Comparison of ENCODE assay signal across 1 cellular context in the genomic region with DNA sequence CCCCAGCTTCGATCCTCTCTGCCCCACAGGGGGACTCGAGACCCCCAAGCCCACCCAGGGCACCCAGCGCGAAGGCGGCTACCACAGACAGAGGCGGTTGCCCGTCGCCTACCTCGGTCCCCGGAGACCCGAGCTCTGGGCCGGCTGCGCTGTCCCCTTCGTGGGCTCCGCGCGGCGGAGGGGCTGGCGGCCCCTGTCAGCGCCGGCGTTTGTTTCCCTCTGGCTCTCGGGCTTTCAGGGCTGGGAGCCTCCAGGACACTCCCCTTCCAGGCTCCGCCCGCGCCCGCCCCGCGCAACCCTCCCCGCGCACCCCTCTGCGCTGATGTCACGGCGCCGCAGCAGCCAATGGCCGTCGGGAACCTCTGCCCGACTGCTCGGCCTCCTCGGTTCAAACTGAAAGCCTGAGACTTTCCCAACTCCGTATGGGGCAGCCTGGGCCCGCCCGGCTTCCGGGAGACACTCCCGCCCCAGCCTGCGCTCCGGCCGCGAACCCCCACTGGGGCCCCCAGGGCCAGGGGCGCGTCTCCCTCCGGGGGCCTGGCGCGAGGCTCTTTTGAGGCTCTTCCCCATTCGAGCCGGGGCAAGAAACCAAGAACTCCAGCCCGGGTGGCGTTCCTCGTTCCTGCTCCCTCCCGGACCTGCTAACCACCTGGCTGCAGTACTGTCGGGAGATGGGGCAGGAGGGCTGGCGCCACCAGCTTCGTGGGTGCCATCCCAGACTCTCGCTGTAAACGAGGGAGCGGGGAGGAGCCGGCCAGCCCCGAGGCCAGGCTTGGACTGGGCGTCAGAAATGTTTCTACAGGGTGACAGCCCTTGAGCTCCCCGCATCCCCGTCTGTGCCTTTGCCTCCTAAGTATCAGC.
TF ChIP-seq lines count a peak whose summit lies in the region.

A gene with protein sequence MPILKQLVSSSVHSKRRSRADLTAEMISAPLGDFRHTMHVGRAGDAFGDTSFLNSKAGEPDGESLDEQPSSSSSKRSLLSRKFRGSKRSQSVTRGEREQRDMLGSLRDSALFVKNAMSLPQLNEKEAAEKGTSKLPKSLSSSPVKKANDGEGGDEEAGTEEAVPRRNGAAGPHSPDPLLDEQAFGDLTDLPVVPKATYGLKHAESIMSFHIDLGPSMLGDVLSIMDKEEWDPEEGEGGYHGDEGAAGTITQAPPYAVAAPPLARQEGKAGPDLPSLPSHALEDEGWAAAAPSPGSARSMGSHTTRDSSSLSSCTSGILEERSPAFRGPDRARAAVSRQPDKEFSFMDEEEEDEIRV (minus strand): TSS at position 221 of the 861 bp plus-strand sequence. CDS start 25,501 bp downstream, outside the sequence.

TF ChIP-seq in HepG2, 621 proteins besides CTCF, POLR2A, EP300 and RAD21 (continued from another document and continues in another):
- TF ChIP-seq, protein P1, sequence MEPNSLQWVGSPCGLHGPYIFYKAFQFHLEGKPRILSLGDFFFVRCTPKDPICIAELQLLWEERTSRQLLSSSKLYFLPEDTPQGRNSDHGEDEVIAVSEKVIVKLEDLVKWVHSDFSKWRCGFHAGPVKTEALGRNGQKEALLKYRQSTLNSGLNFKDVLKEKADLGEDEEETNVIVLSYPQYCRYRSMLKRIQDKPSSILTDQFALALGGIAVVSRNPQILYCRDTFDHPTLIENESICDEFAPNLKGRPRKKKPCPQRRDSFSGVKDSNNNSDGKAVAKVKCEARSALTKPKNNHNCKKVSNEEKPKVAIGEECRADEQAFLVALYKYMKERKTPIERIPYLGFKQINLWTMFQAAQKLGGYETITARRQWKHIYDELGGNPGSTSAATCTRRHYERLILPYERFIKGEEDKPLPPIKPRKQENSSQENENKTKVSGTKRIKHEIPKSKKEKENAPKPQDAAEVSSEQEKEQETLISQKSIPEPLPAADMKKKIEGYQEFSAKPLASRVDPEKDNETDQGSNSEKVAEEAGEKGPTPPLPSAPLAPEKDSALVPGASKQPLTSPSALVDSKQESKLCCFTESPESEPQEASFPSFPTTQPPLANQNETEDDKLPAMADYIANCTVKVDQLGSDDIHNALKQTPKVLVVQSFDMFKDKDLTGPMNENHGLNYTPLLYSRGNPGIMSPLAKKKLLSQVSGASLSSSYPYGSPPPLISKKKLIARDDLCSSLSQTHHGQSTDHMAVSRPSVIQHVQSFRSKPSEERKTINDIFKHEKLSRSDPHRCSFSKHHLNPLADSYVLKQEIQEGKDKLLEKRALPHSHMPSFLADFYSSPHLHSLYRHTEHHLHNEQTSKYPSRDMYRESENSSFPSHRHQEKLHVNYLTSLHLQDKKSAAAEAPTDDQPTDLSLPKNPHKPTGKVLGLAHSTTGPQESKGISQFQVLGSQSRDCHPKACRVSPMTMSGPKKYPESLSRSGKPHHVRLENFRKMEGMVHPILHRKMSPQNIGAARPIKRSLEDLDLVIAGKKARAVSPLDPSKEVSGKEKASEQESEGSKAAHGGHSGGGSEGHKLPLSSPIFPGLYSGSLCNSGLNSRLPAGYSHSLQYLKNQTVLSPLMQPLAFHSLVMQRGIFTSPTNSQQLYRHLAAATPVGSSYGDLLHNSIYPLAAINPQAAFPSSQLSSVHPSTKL (CRISPR knock-in tag; IDR thresholded peaks at IDR 0.05): peak; percentile 63; the same call in 1 of the 2 replicates
- TF ChIP-seq ZNF737 (CRISPR knock-in tag; IDR thresholded peaks at IDR 0.05; ENCODE audit: borderline replicate concordance) (no peak), ZNF615 (CRISPR knock-in tag; IDR thresholded peaks at IDR 0.05; ENCODE audit: borderline replicate concordance) (no peak), POLR2AphosphoS5 (IDR thresholded peaks at IDR 0.05; ENCODE audit: low read depth, low read length) (peak; percentile 80), SIN3B (IDR thresholded peaks at IDR 0.05; ENCODE audit: low read length) (0 out of 2 replicates have a peak, but pooled peaks have one; percentile 51), NFE2L1 (CRISPR knock-in tag; IDR thresholded peaks at IDR 0.05; ENCODE audit: borderline replicate concordance) (no peak), IRF2 (CRISPR knock-in tag; IDR thresholded peaks at IDR 0.05) (peak; percentile 52; the same call in 1 of the 2 replicates), XRCC5 (optimal IDR thresholded peaks at IDR 0.05; ENCODE audit: low read length) (peak; percentile 57), NCOA5 (CRISPR knock-in tag; IDR thresholded peaks at IDR 0.05) (no peak), GATAD2A (CRISPR knock-in tag; IDR thresholded peaks at IDR 0.05) (peak; percentile 37; the same call in 1 of the 2 replicates), CHD2 (IDR thresholded peaks at IDR 0.05; ENCODE audit: low read depth, low read length) (no peak), HNF4A (CRISPR knock-in tag; IDR thresholded peaks at IDR 0.05) (no peak; the same call in 1 of the 2 replicates), POLR2AphosphoS2 (IDR thresholded peaks at IDR 0.05; ENCODE audit: low read depth, low read length) (no peak), REL (CRISPR knock-in tag; conservative IDR thresholded peaks at IDR 0.05) (peak; percentile 64; the same call in 1 of the 2 replicates), SNRNP70 (IDR thresholded peaks at IDR 0.05; ENCODE audit: low read depth, low read length) (no peak), ZNF235 (CRISPR knock-in tag; IDR thresholded peaks at IDR 0.05; ENCODE audit: borderline replicate concordance) (peak; percentile 75), ZNF205 (CRISPR knock-in tag; IDR thresholded peaks at IDR 0.05) (no peak), SP5 (CRISPR knock-in tag; IDR thresholded peaks at IDR 0.05; ENCODE audit: borderline replicate concordance, low read depth) (peak; percentile 68; the same call in 1 of the 2 replicates)
- TF ChIP-seq, protein P2, sequence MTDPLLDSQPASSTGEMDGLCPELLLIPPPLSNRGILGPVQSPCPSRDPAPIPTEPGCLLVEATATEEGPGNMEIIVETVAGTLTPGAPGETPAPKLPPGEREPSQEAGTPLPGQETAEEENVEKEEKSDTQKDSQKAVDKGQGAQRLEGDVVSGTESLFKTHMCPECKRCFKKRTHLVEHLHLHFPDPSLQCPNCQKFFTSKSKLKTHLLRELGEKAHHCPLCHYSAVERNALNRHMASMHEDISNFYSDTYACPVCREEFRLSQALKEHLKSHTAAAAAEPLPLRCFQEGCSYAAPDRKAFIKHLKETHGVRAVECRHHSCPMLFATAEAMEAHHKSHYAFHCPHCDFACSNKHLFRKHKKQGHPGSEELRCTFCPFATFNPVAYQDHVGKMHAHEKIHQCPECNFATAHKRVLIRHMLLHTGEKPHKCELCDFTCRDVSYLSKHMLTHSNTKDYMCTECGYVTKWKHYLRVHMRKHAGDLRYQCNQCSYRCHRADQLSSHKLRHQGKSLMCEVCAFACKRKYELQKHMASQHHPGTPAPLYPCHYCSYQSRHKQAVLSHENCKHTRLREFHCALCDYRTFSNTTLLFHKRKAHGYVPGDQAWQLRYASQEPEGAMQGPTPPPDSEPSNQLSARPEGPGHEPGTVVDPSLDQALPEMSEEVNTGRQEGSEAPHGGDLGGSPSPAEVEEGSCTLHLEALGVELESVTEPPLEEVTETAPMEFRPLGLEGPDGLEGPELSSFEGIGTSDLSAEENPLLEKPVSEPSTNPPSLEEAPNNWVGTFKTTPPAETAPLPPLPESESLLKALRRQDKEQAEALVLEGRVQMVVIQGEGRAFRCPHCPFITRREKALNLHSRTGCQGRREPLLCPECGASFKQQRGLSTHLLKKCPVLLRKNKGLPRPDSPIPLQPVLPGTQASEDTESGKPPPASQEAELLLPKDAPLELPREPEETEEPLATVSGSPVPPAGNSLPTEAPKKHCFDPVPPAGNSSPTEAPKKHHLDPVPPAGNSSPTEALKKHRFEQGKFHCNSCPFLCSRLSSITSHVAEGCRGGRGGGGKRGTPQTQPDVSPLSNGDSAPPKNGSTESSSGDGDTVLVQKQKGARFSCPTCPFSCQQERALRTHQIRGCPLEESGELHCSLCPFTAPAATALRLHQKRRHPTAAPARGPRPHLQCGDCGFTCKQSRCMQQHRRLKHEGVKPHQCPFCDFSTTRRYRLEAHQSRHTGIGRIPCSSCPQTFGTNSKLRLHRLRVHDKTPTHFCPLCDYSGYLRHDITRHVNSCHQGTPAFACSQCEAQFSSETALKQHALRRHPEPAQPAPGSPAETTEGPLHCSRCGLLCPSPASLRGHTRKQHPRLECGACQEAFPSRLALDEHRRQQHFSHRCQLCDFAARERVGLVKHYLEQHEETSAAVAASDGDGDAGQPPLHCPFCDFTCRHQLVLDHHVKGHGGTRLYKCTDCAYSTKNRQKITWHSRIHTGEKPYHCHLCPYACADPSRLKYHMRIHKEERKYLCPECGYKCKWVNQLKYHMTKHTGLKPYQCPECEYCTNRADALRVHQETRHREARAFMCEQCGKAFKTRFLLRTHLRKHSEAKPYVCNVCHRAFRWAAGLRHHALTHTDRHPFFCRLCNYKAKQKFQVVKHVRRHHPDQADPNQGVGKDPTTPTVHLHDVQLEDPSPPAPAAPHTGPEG (CRISPR knock-in tag; IDR thresholded peaks at IDR 0.05): peak; percentile 86; the same call in 1 of the 2 replicates
- TF ChIP-seq, protein P3, sequence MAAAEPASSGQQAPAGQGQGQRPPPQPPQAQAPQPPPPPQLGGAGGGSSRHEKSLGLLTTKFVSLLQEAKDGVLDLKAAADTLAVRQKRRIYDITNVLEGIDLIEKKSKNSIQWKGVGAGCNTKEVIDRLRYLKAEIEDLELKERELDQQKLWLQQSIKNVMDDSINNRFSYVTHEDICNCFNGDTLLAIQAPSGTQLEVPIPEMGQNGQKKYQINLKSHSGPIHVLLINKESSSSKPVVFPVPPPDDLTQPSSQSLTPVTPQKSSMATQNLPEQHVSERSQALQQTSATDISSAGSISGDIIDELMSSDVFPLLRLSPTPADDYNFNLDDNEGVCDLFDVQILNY (CRISPR knock-in tag; conservative IDR thresholded peaks at IDR 0.05): peak; percentile 63; the same call in 1 of the 2 replicates
- TF ChIP-seq, protein P4, sequence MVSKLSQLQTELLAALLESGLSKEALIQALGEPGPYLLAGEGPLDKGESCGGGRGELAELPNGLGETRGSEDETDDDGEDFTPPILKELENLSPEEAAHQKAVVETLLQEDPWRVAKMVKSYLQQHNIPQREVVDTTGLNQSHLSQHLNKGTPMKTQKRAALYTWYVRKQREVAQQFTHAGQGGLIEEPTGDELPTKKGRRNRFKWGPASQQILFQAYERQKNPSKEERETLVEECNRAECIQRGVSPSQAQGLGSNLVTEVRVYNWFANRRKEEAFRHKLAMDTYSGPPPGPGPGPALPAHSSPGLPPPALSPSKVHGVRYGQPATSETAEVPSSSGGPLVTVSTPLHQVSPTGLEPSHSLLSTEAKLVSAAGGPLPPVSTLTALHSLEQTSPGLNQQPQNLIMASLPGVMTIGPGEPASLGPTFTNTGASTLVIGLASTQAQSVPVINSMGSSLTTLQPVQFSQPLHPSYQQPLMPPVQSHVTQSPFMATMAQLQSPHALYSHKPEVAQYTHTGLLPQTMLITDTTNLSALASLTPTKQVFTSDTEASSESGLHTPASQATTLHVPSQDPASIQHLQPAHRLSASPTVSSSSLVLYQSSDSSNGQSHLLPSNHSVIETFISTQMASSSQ (IDR thresholded peaks at IDR 0.05; ENCODE audit: low read depth): no peak
- TF ChIP-seq, protein P4 (CRISPR knock-in tag; IDR thresholded peaks at IDR 0.05; ENCODE audit: borderline replicate concordance): no peak; the same call in 1 of the 2 replicates
- TF ChIP-seq, protein P5, sequence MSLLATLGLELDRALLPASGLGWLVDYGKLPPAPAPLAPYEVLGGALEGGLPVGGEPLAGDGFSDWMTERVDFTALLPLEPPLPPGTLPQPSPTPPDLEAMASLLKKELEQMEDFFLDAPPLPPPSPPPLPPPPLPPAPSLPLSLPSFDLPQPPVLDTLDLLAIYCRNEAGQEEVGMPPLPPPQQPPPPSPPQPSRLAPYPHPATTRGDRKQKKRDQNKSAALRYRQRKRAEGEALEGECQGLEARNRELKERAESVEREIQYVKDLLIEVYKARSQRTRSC (CRISPR knock-in tag; IDR thresholded peaks at IDR 0.05; ENCODE audit: low read depth): 0 out of 2 replicates have a peak, but pooled peaks have one; percentile 8
- TF ChIP-seq, protein P6, sequence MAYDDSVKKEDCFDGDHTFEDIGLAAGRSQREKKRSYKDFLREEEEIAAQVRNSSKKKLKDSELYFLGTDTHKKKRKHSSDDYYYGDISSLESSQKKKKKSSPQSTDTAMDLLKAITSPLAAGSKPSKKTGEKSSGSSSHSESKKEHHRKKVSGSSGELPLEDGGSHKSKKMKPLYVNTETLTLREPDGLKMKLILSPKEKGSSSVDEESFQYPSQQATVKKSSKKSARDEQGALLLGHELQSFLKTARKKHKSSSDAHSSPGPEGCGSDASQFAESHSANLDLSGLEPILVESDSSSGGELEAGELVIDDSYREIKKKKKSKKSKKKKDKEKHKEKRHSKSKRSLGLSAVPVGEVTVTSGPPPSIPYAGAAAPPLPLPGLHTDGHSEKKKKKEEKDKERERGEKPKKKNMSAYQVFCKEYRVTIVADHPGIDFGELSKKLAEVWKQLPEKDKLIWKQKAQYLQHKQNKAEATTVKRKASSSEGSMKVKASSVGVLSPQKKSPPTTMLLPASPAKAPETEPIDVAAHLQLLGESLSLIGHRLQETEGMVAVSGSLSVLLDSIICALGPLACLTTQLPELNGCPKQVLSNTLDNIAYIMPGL (CRISPR knock-in tag; IDR thresholded peaks at IDR 0.05; ENCODE audit: borderline replicate concordance in 1 of 2, low read depth in 1 of 2): peak in 1 of 2 experiments; percentile 80; a peak in 2 of 4 replicates
- TF ChIP-seq, protein P7, sequence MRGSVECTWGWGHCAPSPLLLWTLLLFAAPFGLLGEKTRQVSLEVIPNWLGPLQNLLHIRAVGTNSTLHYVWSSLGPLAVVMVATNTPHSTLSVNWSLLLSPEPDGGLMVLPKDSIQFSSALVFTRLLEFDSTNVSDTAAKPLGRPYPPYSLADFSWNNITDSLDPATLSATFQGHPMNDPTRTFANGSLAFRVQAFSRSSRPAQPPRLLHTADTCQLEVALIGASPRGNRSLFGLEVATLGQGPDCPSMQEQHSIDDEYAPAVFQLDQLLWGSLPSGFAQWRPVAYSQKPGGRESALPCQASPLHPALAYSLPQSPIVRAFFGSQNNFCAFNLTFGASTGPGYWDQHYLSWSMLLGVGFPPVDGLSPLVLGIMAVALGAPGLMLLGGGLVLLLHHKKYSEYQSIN (CRISPR knock-in tag; IDR thresholded peaks at IDR 0.05; ENCODE audit: borderline replicate concordance): no peak
- TF ChIP-seq, protein P8, sequence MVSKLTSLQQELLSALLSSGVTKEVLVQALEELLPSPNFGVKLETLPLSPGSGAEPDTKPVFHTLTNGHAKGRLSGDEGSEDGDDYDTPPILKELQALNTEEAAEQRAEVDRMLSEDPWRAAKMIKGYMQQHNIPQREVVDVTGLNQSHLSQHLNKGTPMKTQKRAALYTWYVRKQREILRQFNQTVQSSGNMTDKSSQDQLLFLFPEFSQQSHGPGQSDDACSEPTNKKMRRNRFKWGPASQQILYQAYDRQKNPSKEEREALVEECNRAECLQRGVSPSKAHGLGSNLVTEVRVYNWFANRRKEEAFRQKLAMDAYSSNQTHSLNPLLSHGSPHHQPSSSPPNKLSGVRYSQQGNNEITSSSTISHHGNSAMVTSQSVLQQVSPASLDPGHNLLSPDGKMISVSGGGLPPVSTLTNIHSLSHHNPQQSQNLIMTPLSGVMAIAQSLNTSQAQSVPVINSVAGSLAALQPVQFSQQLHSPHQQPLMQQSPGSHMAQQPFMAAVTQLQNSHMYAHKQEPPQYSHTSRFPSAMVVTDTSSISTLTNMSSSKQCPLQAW (CRISPR knock-in tag; IDR thresholded peaks at IDR 0.05): peak; percentile 75; the same call in 1 of the 2 replicates
